Comparison of ENCODE assay signal across 10 cellular contexts in the genomic region with DNA sequence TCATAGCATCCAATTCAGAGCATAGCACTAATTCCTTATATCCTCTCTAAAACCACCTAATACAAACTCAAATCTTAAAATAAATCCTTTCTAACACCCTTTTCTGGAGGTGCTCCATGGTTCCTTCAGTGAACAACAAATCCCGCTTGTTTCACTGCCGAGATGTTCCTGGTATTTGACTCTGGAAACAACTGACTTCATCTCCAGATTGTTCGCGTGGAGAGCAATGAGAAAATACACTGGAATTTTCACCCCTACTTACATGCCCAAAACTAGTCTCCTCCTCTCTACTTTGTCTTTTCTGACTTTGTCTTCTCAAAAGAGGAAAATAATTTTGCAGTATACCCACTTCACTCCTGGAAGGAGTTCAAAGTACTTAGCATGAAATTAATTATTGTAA.
A peak's percentile ranks its signal among the peaks of the same experiment; 100 is the strongest.
DNase-seq lines count a peak whose midpoint lies in the region; TF ChIP-seq lines count a peak whose summit lies in the region.
"Had no signal": no experiment of that assay in that cellular context is flagged by ENCODE, and none has a peak within 500 bp of the region (broad histone marks: within the 10 kb centered on the region; RNA-seq: fewer than 3 reads in every experiment).

No MANE protein-coding gene starts in this region.

- no peak overlapping the region for H3K4me3 ChIP-seq in KMS-11 (IDR thresholded peaks at IDR 0.05; ENCODE audit: insufficient read depth, low read depth, low read length)
- H3K4me3 ChIP-seq in ectodermal cell (ENCODE audit: insufficient read depth, low read depth, low read length), result no peak overlapping the region
- H3K4me3 ChIP-seq in mesendoderm (ENCODE audit: low read length), result no peak overlapping the region
- H3K4me3 ChIP-seq: skin epidermis had no signal

- H3K4me1 ChIP-seq in KMS-11 (ENCODE audit: low read depth, poor library complexity, severe bottlenecking) (peaks cover 7% of the 10 kb centered on the region), ectodermal cell (ENCODE audit: control insufficient read depth, insufficient read depth, low read length) (no peaks in the 10 kb centered on the region), mesendoderm (ENCODE audit: control insufficient read depth, low read depth, low read length) (no peaks in the 10 kb centered on the region)

- no peak overlapping the region for H3K18ac ChIP-seq in mesendoderm (ENCODE audit: low read length)

- no peaks in the 10 kb centered on the region for H3K79me1 ChIP-seq in mesendoderm (ENCODE audit: low read length)

- no peak overlapping the region for H3K4me3 Mint-ChIP-seq in type B pancreatic cell

- no peaks in the 10 kb centered on the region for H3K9me3 ChIP-seq in ectodermal cell (ENCODE audit: control insufficient read depth, low read length)
- H3K9me3 ChIP-seq: heart left ventricle had no signal

- H2AK5ac ChIP-seq in mesendoderm (ENCODE audit: low read length), result no peak overlapping the region

- no peak overlapping the region for H4K5ac ChIP-seq in mesendoderm (ENCODE audit: low read length)

- H4K20me1 ChIP-seq in KMS-11 (ENCODE audit: insufficient read depth), result no peaks in the 10 kb centered on the region

- H2BK120ac ChIP-seq in mesendoderm (ENCODE audit: low read depth, low read length), result no peak overlapping the region

- DNase-seq in mesendoderm (peak; percentile 48), type B pancreatic cell (ENCODE audit: extremely low spot score, unreplicated experiment) (no peak), Kasumi-1 (lab: John Stamatoyannopoulos, UW) (no peak), iPS-NIHi11 (ENCODE audit: low spot score) (no peak), NCI-H524 (lab: John Stamatoyannopoulos, UW) (no peak)

- no peak overlapping the region for H2BK15ac ChIP-seq in mesendoderm (replicated peaks; ENCODE audit: low read depth)

- H3K4me2 ChIP-seq in KMS-11 (no peak overlapping the region), mesendoderm (ENCODE audit: low read length) (no peak overlapping the region)

- no peaks in the 10 kb centered on the region for H3K36me3 Mint-ChIP-seq in type B pancreatic cell

- H3K27me3 Mint-ChIP-seq in type B pancreatic cell, result peaks cover 2% of the 10 kb centered on the region

- H2BK5ac ChIP-seq in mesendoderm (ENCODE audit: low read length), result no peak overlapping the region

- TF ChIP-seq CTCF in KMS-11 (conservative IDR thresholded peaks at IDR 0.05; ENCODE audit: low read depth, low read length) (no peak), type B pancreatic cell (conservative IDR thresholded peaks at IDR 0.05) (no peak)

- H3K36me3 ChIP-seq in KMS-11 (ENCODE audit: insufficient read depth) (no peaks in the 10 kb centered on the region), ectodermal cell (ENCODE audit: control insufficient read depth, insufficient read depth, low read length) (no peaks in the 10 kb centered on the region), mesendoderm (ENCODE audit: control insufficient read depth, insufficient read depth, low read length) (no peaks in the 10 kb centered on the region)
- H3K36me3 ChIP-seq: heart left ventricle had no signal

- no peaks in the 10 kb centered on the region for H3K9me3 Mint-ChIP-seq in type B pancreatic cell
- H3K9me3 Mint-ChIP-seq: activated T-helper 2 cell treated with anti-CD3 and anti-CD28 coated beads, Interferon-gamma antibody, Interleukin-2, Interleukin-4, amounts not matched to agents 10 μg/mL and 5 μg/mL and 100 μg/mL, durations not matched to agents 14 hours and 24 hours and 36 hours had no signal

- no peak overlapping the region for H3K9ac ChIP-seq in KMS-11
- no peak overlapping the region for H3K9ac ChIP-seq in mesendoderm (ENCODE audit: low read length)

- no peaks in the 10 kb centered on the region for H3K27me3 ChIP-seq in KMS-11 (ENCODE audit: insufficient read depth, low read depth)
- no peaks in the 10 kb centered on the region for H3K27me3 ChIP-seq in ectodermal cell (ENCODE audit: control insufficient read depth, insufficient read depth, low read length, poor library complexity, severe bottlenecking)
- H3K27me3 ChIP-seq in mesendoderm (ENCODE audit: insufficient read depth, low read length, poor library complexity), result no peaks in the 10 kb centered on the region

- H3K4ac ChIP-seq in mesendoderm (ENCODE audit: low read depth, low read length), result no peak overlapping the region

- peak overlapping the region; percentile 48 for H3K27ac Mint-ChIP-seq in type B pancreatic cell
- H3K27ac Mint-ChIP-seq: activated T-helper 2 cell treated with anti-CD3 and anti-CD28 coated beads, Interferon-gamma antibody, Interleukin-2, Interleukin-4, amounts not matched to agents 10 μg/mL and 5 μg/mL and 100 μg/mL, durations not matched to agents 14 hours and 24 hours and 36 hours had no signal

- peak overlapping the region; percentile 10; the same call in 1 of the 2 replicates for H2AFZ ChIP-seq in KMS-11 (ENCODE audit: low read depth)

- H3K23ac ChIP-seq in mesendoderm (ENCODE audit: low read length), result no peak overlapping the region

- H3K79me2 ChIP-seq in KMS-11 (ENCODE audit: insufficient read depth, low read depth) (no peaks in the 10 kb centered on the region), mesendoderm (ENCODE audit: control insufficient read depth, insufficient read depth, low read length) (no peaks in the 10 kb centered on the region)

- WGBS in ectodermal cell, 2 experiments, result 71 to 80% methylated on average over 4 of the region's 4 CpGs
- WGBS in mesendoderm (ENCODE audit: extremely low coverage, insufficient coverage, low lambda C conversion rate), result no CpG with 5 or more reads among the region's 4 CpGs

- peaks cover 7% of the 10 kb centered on the region for H3K4me1 Mint-ChIP-seq in type B pancreatic cell (ENCODE audit: unreplicated experiment)

- H3K27ac ChIP-seq in KMS-11 (no peak overlapping the region), ectodermal cell (ENCODE audit: insufficient read depth, low read depth, low read length, poor library complexity, severe bottlenecking) (peak overlapping the region; percentile 82), mesendoderm (ENCODE audit: low read depth, low read length) (no peak overlapping the region)

- H4K8ac ChIP-seq in mesendoderm (ENCODE audit: low read depth, low read length), result no peak overlapping the region

- no peak overlapping the region for H3K56ac ChIP-seq in mesendoderm (ENCODE audit: low read length)
